8 cellular contexts compared by ENCODE assay signal in genomic region chr1:202505880-202506562, GRCh38.
DNase-seq lines count a peak whose midpoint lies in the region; ATAC-seq and TF ChIP-seq lines count a peak whose summit lies in the region.
"Not testable (repeated sequence)": the region's sequence is repeated elsewhere in the genome, so short reads cannot be mapped to it uniquely, and the experiment has no call there.

No MANE protein-coding gene starts in this region.

- BruUV-seq in IMR-90 (replicated peaks; lab: Mats Ljungman, UMichigan) = not testable (repeated sequence)

- not testable (repeated sequence) for H3K4me3 Mint-ChIP-seq in progenitor cell of endocrine pancreas (ENCODE audit: low read depth)

- peak overlapping the region; percentile 71 for H2BK120ac ChIP-seq in IMR-90 (ENCODE audit: low read depth, low read length)

- H3K27me3 Mint-ChIP-seq in progenitor cell of endocrine pancreas = not testable (repeated sequence)

- H2AK9ac ChIP-seq in IMR-90 (replicated peaks; ENCODE audit: low read depth, low read length, poor library complexity) = not testable (repeated sequence)

- H3K27me3 ChIP-seq in AG04450 (ENCODE audit: control insufficient read depth, insufficient read depth, low read length); IMR-90 (ENCODE audit: control insufficient read depth, insufficient read depth, low read length); body of pancreas; iPS-20b (ENCODE audit: insufficient read depth, low read length); thoracic aorta (replicated peaks; ENCODE audit: insufficient read depth): not testable (repeated sequence)

- peak overlapping the region; percentile 68 for H2BK5ac ChIP-seq in IMR-90 (ENCODE audit: low read depth, low read length, poor library complexity, severe bottlenecking)

- not testable (repeated sequence) for H3K9me1 ChIP-seq in IMR-90 (ENCODE audit: insufficient read depth, low read length)

- CTCF ChIA-PET in AG04450 (lab: Charles Lee) = interaction anchor here (0.8 to 2.1 kb wide), 6 partner anchors 56 to 214 kb away, joined by 3 to 15 read pairs (median 4); no protein-coding TSS in a partner anchor
- CTCF ChIA-PET in IMR-90 (lab: Yijun Ruan, JAX) = interaction anchor here (0.7 to 1.4 kb wide), 3 partner anchors 65 to 214 kb away, joined by 4 read pairs; no protein-coding TSS in a partner anchor

- dilution Hi-C loops in IMR-90 (cut with HindIII; ENCODE audit: low sequenced_read_pairs, unreplicated experiment) = not testable (repeated sequence)

- peak overlapping the region; percentile 72 for H3K56ac ChIP-seq in IMR-90 (ENCODE audit: extremely low read depth, insufficient read depth, low read length)

- not testable (repeated sequence) for TF ChIP-seq CTCF in AG04450 (IDR thresholded peaks at IDR 0.05; ENCODE audit: low read depth, low read length); IMR-90 (conservative IDR thresholded peaks at IDR 0.05; ENCODE audit: low read depth, low read length); body of pancreas (IDR thresholded peaks at IDR 0.05); progenitor cell of endocrine pancreas (IDR thresholded peaks at IDR 0.05; ENCODE audit: unreplicated experiment); thoracic aorta (IDR thresholded peaks at IDR 0.05)

- not testable (repeated sequence) for H3K4me1 ChIP-seq in IMR-90 (ENCODE audit: control insufficient read depth, insufficient read depth, low read length); iPS-20b (ENCODE audit: insufficient read depth, low read length)
- H3K4me1 ChIP-seq in body of pancreas = peaks cover 14% of the 10 kb centered on the region
- peaks cover 8 to 57% of the 10 kb centered on the region in 2 donors for H3K4me1 ChIP-seq in thoracic aorta (ENCODE audit: control insufficient read depth in 1 of 2, low read depth in 2 of 2)

- H3K4me1 Mint-ChIP-seq in progenitor cell of endocrine pancreas (ENCODE audit: low read depth) = peaks cover 15% of the 10 kb centered on the region

- H4K20me1 ChIP-seq in IMR-90 (ENCODE audit: insufficient read depth, low read length) = not testable (repeated sequence)

- no CpG with 5 or more reads among the region's 6 CpGs for WGBS in IMR-90 (ENCODE audit: extremely low coverage in 2 of 2, insufficient read length in 1 of 2), 2 experiments
- 59 to 67% methylated on average over 6 of the region's 6 CpGs for WGBS in body of pancreas, 2 donors

- H3K18ac ChIP-seq in IMR-90 (ENCODE audit: low read depth, low read length) = peak overlapping the region; percentile 62

- peak overlapping the region; percentile 61 to 96 for H4K8ac ChIP-seq in IMR-90 (ENCODE audit: low read depth in 2 of 2, low read length in 2 of 2)

- H3K23ac ChIP-seq in IMR-90 (ENCODE audit: low read depth, low read length) = peak overlapping the region; percentile 2

- peak overlapping the region; percentile 75 for H4K91ac ChIP-seq in IMR-90 (ENCODE audit: insufficient read depth, low read depth, low read length)

- H3K9me3 ChIP-seq in AG04450 (ENCODE audit: control insufficient read depth, insufficient read depth, low read length); IMR-90 (ENCODE audit: control insufficient read depth, insufficient read depth, low read length); body of pancreas; iPS-20b (ENCODE audit: insufficient read depth, low read depth, low read length); thoracic aorta: not testable (repeated sequence)

- H2BK15ac ChIP-seq in IMR-90 (ENCODE audit: low read depth, low read length) = peak overlapping the region; percentile 24

- in situ Hi-C loops in IMR-90 (cut with MboI; ENCODE audit: low sequenced_read_pairs) = not testable (repeated sequence)

- not testable (repeated sequence) for H3K9ac ChIP-seq in IMR-90 (ENCODE audit: low read depth, low read length)
- peak overlapping the region; percentile 52; the same call in 1 of the 2 replicates for H3K9ac ChIP-seq in iPS-20b (ENCODE audit: low read depth, low read length)

- peak overlapping the region; percentile 74 for H3K4ac ChIP-seq in IMR-90 (ENCODE audit: low read depth, low read length)

- H2AFZ ChIP-seq in IMR-90 (replicated peaks; ENCODE audit: low read length, poor library complexity) = not testable (repeated sequence)

- peak; percentile 61 for ATAC-seq in IMR-90 (ENCODE audit: low read depth)
- peak; percentile 50 for ATAC-seq in body of pancreas
- ATAC-seq in thoracic aorta (ENCODE audit: insufficient number of reproducible peaks, low FRiP score, low read depth) = peak; percentile 51

- H2BK20ac ChIP-seq in IMR-90 (ENCODE audit: low read depth, low read length) = peak overlapping the region; percentile 88

- DNase-seq in AG04450 (ENCODE audit: low read depth, low spot score) (peak; percentile 58), IMR-90 (peak; percentile 83), body of pancreas (peak in 3 of 4 donors; percentile 25 to 41 (median 34)), fibroblast of peridontal ligament (ENCODE audit: extremely low read depth) (peak; percentile 67), mucosa of gallbladder (ENCODE audit: low spot score) (peak; percentile 64)
- DNase-seq in progenitor cell of endocrine pancreas (ENCODE audit: low spot score, unreplicated experiment); thoracic aorta (ENCODE audit: low spot score): not testable (repeated sequence)

- not testable (repeated sequence) for H3K4me3 ChIP-seq in AG04450 (ENCODE audit: low read depth, low read length); IMR-90 (ENCODE audit: insufficient read depth, low read depth, low read length); body of pancreas; iPS-20b (ENCODE audit: low read length)
- H3K4me3 ChIP-seq in thoracic aorta = peak overlapping the region; percentile 58

- not testable (repeated sequence) for H3K36me3 Mint-ChIP-seq in progenitor cell of endocrine pancreas (ENCODE audit: insufficient read depth)

- not testable (repeated sequence) for H3K9me3 Mint-ChIP-seq in progenitor cell of endocrine pancreas (ENCODE audit: low read depth)

- H3K27ac Mint-ChIP-seq in progenitor cell of endocrine pancreas = peak overlapping the region; percentile 56

- H3K4me2 ChIP-seq in IMR-90 (ENCODE audit: low read depth, low read length) = not testable (repeated sequence)

- not testable (repeated sequence) for TF ChIP-seq RAD21 in IMR-90 (IDR thresholded peaks at IDR 0.05; ENCODE audit: low read length)

- not testable (repeated sequence) for H3K79me1 ChIP-seq in IMR-90 (ENCODE audit: low read depth in 1 of 2, low read length in 2 of 2)

- not testable (repeated sequence) for TF ChIP-seq POLR2A in IMR-90 (IDR thresholded peaks at IDR 0.05; ENCODE audit: low read depth, low read length); body of pancreas (IDR thresholded peaks at IDR 0.05)

- intact Hi-C loops in IMR-90 (cut with micrococcal nuclease) = loop anchor here (1.0 to 5.0 kb wide), 2 partner anchors 81 to 94 kb away; no protein-coding TSS in a partner anchor
- intact Hi-C loops in body of pancreas (cut with DNase I) = loop anchor here (10.0 kb wide), 1 partner anchor 89 kb away; no protein-coding TSS in a partner anchor

- not testable (repeated sequence) for H3K36me3 ChIP-seq in IMR-90 (ENCODE audit: control insufficient read depth, insufficient read depth, low read length); body of pancreas (replicated peaks in 1 of 2; ENCODE audit: insufficient read depth in 1 of 2, low read depth in 2 of 2); iPS-20b (ENCODE audit: insufficient read depth, low read depth, low read length); thoracic aorta

- POLR2A ChIA-PET in AG04450 (lab: Yijun Ruan, JAX) = interaction anchor here (0.7 to 1.2 kb wide), 4 partner anchors 33 to 165 kb away, joined by 3 read pairs; no protein-coding TSS in a partner anchor
- POLR2A ChIA-PET in IMR-90 (lab: Charles Lee; ENCODE audit: unreplicated experiment) = interaction anchor here (0.7 kb wide), 2 partner anchors 83 to 302 kb away, joined by 3 to 5 read pairs; no protein-coding TSS in a partner anchor

- H3K14ac ChIP-seq in IMR-90 (replicated peaks; ENCODE audit: low read depth, low read length) = peak overlapping the region; percentile 58

- H2AK5ac ChIP-seq in IMR-90 (ENCODE audit: low read depth, low read length) = peak overlapping the region; percentile 26

- H4K5ac ChIP-seq in IMR-90 (ENCODE audit: low read depth, low read length) = peak overlapping the region; percentile 11

- peak overlapping the region; percentile 84 for H3K27ac ChIP-seq in AG04450 (ENCODE audit: low read depth, low read length)
- H3K27ac ChIP-seq in IMR-90 (ENCODE audit: insufficient read depth, low read length) = peak overlapping the region; percentile 87
- not testable (repeated sequence) for H3K27ac ChIP-seq in body of pancreas; iPS-20b (ENCODE audit: low read length)
- peak overlapping the region; percentile 91 to 95 for H3K27ac ChIP-seq in thoracic aorta

TF ChIP-seq in IMR-90, 13 proteins besides CTCF, POLR2A, EP300 and RAD21:
- 0 out of 2 replicates have a peak, but pooled peaks have one; percentile 18 for TF ChIP-seq MXI1 (IDR thresholded peaks at IDR 0.05; ENCODE audit: borderline replicate concordance, low read depth, low read length)
TF ChIP-seq in IMR-90: peak in this region for 1; not testable (repeated sequence) for 12.
